ENCODE assay signal across 18 cellular contexts in genomic region chr18:43932140-43932539, GRCh38.
DNase-seq lines count a peak whose midpoint lies in the region; TF ChIP-seq lines count a peak whose summit lies in the region.
"Had no signal": no experiment of that assay in that cellular context is flagged by ENCODE, and none has a peak within 500 bp of the region (broad histone marks: within the 10 kb centered on the region; RNA-seq: fewer than 3 reads in every experiment).

No MANE protein-coding gene starts in this region.

- H3K4me3 ChIP-seq in endocrine pancreas (ENCODE audit: control insufficient read depth, insufficient read depth, low read length), result peak overlapping the region; percentile 61
- no peak overlapping the region for H3K4me3 ChIP-seq in parathyroid adenoma (ENCODE audit: low read depth, low read length)
- H3K4me3 ChIP-seq: K562 had no signal

- H3K79me2 ChIP-seq in parathyroid adenoma, result no peaks in the 10 kb centered on the region

- H3K27me3 ChIP-seq in endocrine pancreas (ENCODE audit: control insufficient read depth, insufficient read depth, low read length), result no peaks in the 10 kb centered on the region
- H3K27me3 ChIP-seq in parathyroid adenoma (ENCODE audit: control insufficient read depth, insufficient read depth, low read length), result no peaks in the 10 kb centered on the region

- H3K36me3 ChIP-seq in endocrine pancreas (ENCODE audit: control insufficient read depth, insufficient read depth, low read length) (no peaks in the 10 kb centered on the region), parathyroid adenoma (ENCODE audit: control insufficient read depth, insufficient read depth, low read length) (no peaks in the 10 kb centered on the region)

- no peak overlapping the region for H3K4me2 ChIP-seq in parathyroid adenoma (ENCODE audit: low read length)

- no peak overlapping the region for H3K9ac ChIP-seq in endocrine pancreas (ENCODE audit: control insufficient read depth, insufficient read depth, low read length)
- H3K9ac ChIP-seq in parathyroid adenoma, result no peak overlapping the region

- H3K4me1 ChIP-seq in endocrine pancreas (ENCODE audit: control insufficient read depth, insufficient read depth, low read length) (no peaks in the 10 kb centered on the region), parathyroid adenoma (no peaks in the 10 kb centered on the region)

- intact Hi-C loops in posterior vena cava (cut with DNase I), result no loop called here

- DNase-seq in H4 (ENCODE audit: low spot score), result peak; percentile 34
- DNase-seq in NCI-H2107 (lab: John Stamatoyannopoulos, UW), result peak; percentile 4
- DNase-seq in activated naive CD4-positive, alpha-beta T cell treated with Interleukin-2 at 50 U/mL for 16 hours, result no peak
- no peak for DNase-seq in posterior vena cava (ENCODE audit: low spot score)
- DNase-seq in nucleus accumbens (lab: John Stamatoyannopoulos, UW), result no peak
- DNase-seq: activated CD8-positive, alpha-beta memory T cell treated with anti-CD3 and anti-CD28 coated beads, Interleukin-2, amount 50 U/mL, for 48 hours; activated effector memory CD4-positive, alpha-beta T cell treated with Interleukin-2 at 50 U/mL for 16 hours; amniotic stem cell; CD8-positive, alpha-beta memory T cell; central memory CD4-positive, alpha-beta T cell; occipital lobe; SHP77; stimulated activated CD4-positive, alpha-beta T cell treated with anti-CD3 and anti-CD28 coated beads, Interleukin-1b, Interleukin-23, amount 100 ng/mL, for 48 hours; stimulated activated naive CD8-positive, alpha-beta T cell treated with anti-CD3 and anti-CD28 coated beads, Interleukin-15, Interleukin-2, amounts not matched to agents 100 U/mL and 50 U/mL, for 24 hours; trophoblast cell had no signal

- H2AFZ ChIP-seq in parathyroid adenoma, result no peak overlapping the region

- peak overlapping the region; percentile 15 for H3K27ac ChIP-seq in parathyroid adenoma

- TF ChIP-seq CTCF in parathyroid adenoma (IDR thresholded peaks at IDR 0.05), result no peak

- H3K9me3 ChIP-seq in endocrine pancreas (ENCODE audit: control insufficient read depth, low read length) (no peaks in the 10 kb centered on the region), parathyroid adenoma (ENCODE audit: control insufficient read depth, low read length) (no peaks in the 10 kb centered on the region)

Comparison
In these comparisons a context has a peak if more than half of its experiments do, and no peak if none do; other contexts are left out.
1. DNase-seq: peak in H4 (single experiment) and NCI-H2107 (single experiment); none in activated naive CD4-positive, alpha-beta T cell treated with Interleukin-2 at 50 U/mL for 16 hours (single experiment), posterior vena cava (single experiment) and nucleus accumbens (0 of 56).